15 cellular contexts compared by ENCODE assay signal in genomic region chr15:31032959-31033358, GRCh38. TPM values are rescaled to one million over a fixed set of nuclear protein-coding genes. Genes with fewer than 3 reads are reported as not detected.
DNase-seq lines count a peak whose midpoint lies in the region; ATAC-seq and TF ChIP-seq lines count a peak whose summit lies in the region.
"Had no signal": no experiment of that assay in that cellular context is flagged by ENCODE, and none has a peak within 500 bp of the region (broad histone marks: within the 10 kb centered on the region; RNA-seq: fewer than 3 reads in every experiment).

No MANE protein-coding gene starts in this region.

- peak overlapping the region; percentile 8 to 57 (median 48) for H3K27ac ChIP-seq in gastrocnemius medialis
- no peak overlapping the region for H3K27ac ChIP-seq in colonic mucosa

- H3K36me3 ChIP-seq in gastrocnemius medialis (no peaks in the 10 kb centered on the region), colonic mucosa (no peaks in the 10 kb centered on the region)

- ATAC-seq in left cardiac atrium (peak; percentile 51 to 65), gastrocnemius medialis (peak in 1 of 2 donors; percentile 41), HG02970 (IDR thresholded peaks at IDR 0.05; ENCODE audit: low FRiP score, unreplicated experiment) (no peak)
- ATAC-seq: activated CD8-positive, alpha-beta T cell treated with anti-CD3 and anti-CD28 coated beads, Interleukin-2, amount 10 ng/mL, durations not matched to agents 7 days and 5 days; esophagus mucosa had no signal

- H3K9me3 ChIP-seq in gastrocnemius medialis = no peaks in the 10 kb centered on the region
- H3K9me3 ChIP-seq in colonic mucosa = no peaks in the 10 kb centered on the region

- H3K4me3 ChIP-seq in astrocyte of the spinal cord (ENCODE audit: low read depth, low read length) = no peak overlapping the region
- no peak overlapping the region for H3K4me3 ChIP-seq in gastrocnemius medialis
- H3K4me3 ChIP-seq in colonic mucosa = no peak overlapping the region

- no peak overlapping the region for H3K9ac ChIP-seq in colonic mucosa (ENCODE audit: low read depth in 2 of 2, low read length in 2 of 2)

- TF ChIP-seq CTCF in astrocyte of the spinal cord (IDR thresholded peaks at IDR 0.05; ENCODE audit: low read depth, low read length) = no peak
- TF ChIP-seq CTCF in gastrocnemius medialis (IDR thresholded peaks at IDR 0.05 in 4 of 5, conservative IDR thresholded peaks at IDR 0.05 in 1 of 5) = no peak
- TF ChIP-seq CTCF in colonic mucosa (IDR thresholded peaks at IDR 0.05) = no peak

- intact Hi-C loops in left cardiac atrium (cut with DNase I) (no loop called here), gastrocnemius medialis (cut with DNase I; ENCODE audit: low total_unique reads) (no loop called here), colonic mucosa (cut with DNase I) (no loop called here)

- DNase-seq in EL (peak; percentile 55), astrocyte of the spinal cord (ENCODE audit: low read depth, low spot score) (peak; percentile 29), left cardiac atrium (no peak), gastrocnemius medialis (no peak), colonic mucosa (no peak), NOMO-1 treated with DMSO at 0.1 percent for 48 hours (lab: John Stamatoyannopoulos, UW; ENCODE audit: unreplicated experiment) (no peak)
- DNase-seq in effector CD8-positive, alpha-beta T cell (lab: John Stamatoyannopoulos, UW) = no peak
- DNase-seq: activated CD8-positive, alpha-beta T cell treated with anti-CD3 and anti-CD28 coated beads, Interleukin-2, amount 10 ng/mL, durations not matched to agents 7 days and 5 days; activated gamma-delta T cell; CD8-positive, alpha-beta memory T cell; GDM1; NCI-H2081 treated with DMSO at 0.1 percent for 48 hours; SHP77 treated with DMSO at 0.1 percent for 48 hours had no signal

- H3K27me3 ChIP-seq in gastrocnemius medialis (no peaks in the 10 kb centered on the region), colonic mucosa (no peaks in the 10 kb centered on the region)

- in situ Hi-C loops in astrocyte of the spinal cord (cut with HindIII; ENCODE audit: low sequenced_read_pairs) = no loop called here
- in situ Hi-C loops in gastrocnemius medialis (cut with MboI; ENCODE audit: low sequenced_read_pairs in 4 of 4) = no loop called here

- no peaks in the 10 kb centered on the region for H3K4me1 ChIP-seq in gastrocnemius medialis
- H3K4me1 ChIP-seq in colonic mucosa = no peaks in the 10 kb centered on the region

- TF ChIP-seq POLR2A in gastrocnemius medialis (IDR thresholded peaks at IDR 0.05) = no peak

RNA-seq across cellular contexts. Expression of gene MTMR10, which starts 41.5 kb away (rescaled TPM):
- total RNA-seq in left cardiac atrium (10 to 100 TPM; 15.5 to 31.1 TPM), gastrocnemius medialis (10 to 100 TPM; 36.6 to 63.4 (median 40.4) TPM), colonic mucosa (10 to 100 TPM; 23.2 to 28.7 TPM)

Comparison
In these comparisons a context has a peak if more than half of its experiments do, and no peak if none do; other contexts are left out.
1. DNase-seq: peak in EL (single experiment) and astrocyte of the spinal cord (single experiment); none in left cardiac atrium (single experiment), gastrocnemius medialis (0 of 2), colonic mucosa (single experiment), effector CD8-positive, alpha-beta T cell (single experiment) and NOMO-1 treated with DMSO at 0.1 percent for 48 hours (single experiment).